ENCODE assay signal across 17 cellular contexts in genomic region chr3:81871358-81872152, GRCh38.
DNase-seq lines count a peak whose midpoint lies in the region; ATAC-seq and TF ChIP-seq lines count a peak whose summit lies in the region.
"Had no signal": no experiment of that assay in that cellular context is flagged by ENCODE, and none has a peak within 500 bp of the region (broad histone marks: within the 10 kb centered on the region; RNA-seq: fewer than 3 reads in every experiment).

No MANE protein-coding gene starts in this region.

- no peak overlapping the region for H3K4ac ChIP-seq in IMR-90 (ENCODE audit: low read depth, low read length)

- no peak overlapping the region for H2BK15ac ChIP-seq in IMR-90 (ENCODE audit: low read depth, low read length)

- POLR2A ChIA-PET in IMR-90 (lab: Charles Lee; ENCODE audit: unreplicated experiment): no interaction called here

- H2AK9ac ChIP-seq in IMR-90 (replicated peaks; ENCODE audit: low read depth, low read length, poor library complexity): no peak overlapping the region

- H2AK5ac ChIP-seq in IMR-90 (ENCODE audit: low read depth, low read length): no peak overlapping the region

- no peak overlapping the region for H3K23ac ChIP-seq in IMR-90 (ENCODE audit: low read depth, low read length)

- CTCF ChIA-PET in IMR-90 (lab: Yijun Ruan, JAX): no interaction called here

- no peaks in the 10 kb centered on the region for H3K4me1 Mint-ChIP-seq in natural killer cell
- H3K4me1 Mint-ChIP-seq: activated naive CD4-positive, alpha-beta T cell treated with anti-CD3 and anti-CD28 coated beads, Interleukin-2, amount 10 ng/mL, durations not matched to agents 7 days and 5 days; stimulated activated naive B cell treated with anti-CD40 and anti-IgM and Interleukin-4, amounts not matched to agents 10 μg/mL and 1 μg/mL and 100 μg/mL, for 72 hours had no signal

- no peaks in the 10 kb centered on the region for H3K4me1 ChIP-seq in IMR-90 (ENCODE audit: control insufficient read depth, insufficient read depth, low read length)
- H3K4me1 ChIP-seq: pancreas had no signal

- no peaks in the 10 kb centered on the region for H4K20me1 ChIP-seq in IMR-90 (ENCODE audit: insufficient read depth, low read length)

- H3K9me3 Mint-ChIP-seq in natural killer cell: peaks cover 0 to 7% of the 10 kb centered on the region in 2 donors
- H3K9me3 Mint-ChIP-seq: activated naive CD4-positive, alpha-beta T cell treated with anti-CD3 and anti-CD28 coated beads, Interleukin-2, amount 10 ng/mL, durations not matched to agents 7 days and 5 days; stimulated activated naive B cell treated with anti-CD40 and anti-IgM and Interleukin-4, amounts not matched to agents 10 μg/mL and 1 μg/mL and 100 μg/mL, for 72 hours had no signal

- no peaks in the 10 kb centered on the region for H3K27me3 Mint-ChIP-seq in natural killer cell (ENCODE audit: low read depth in 2 of 2)
- H3K27me3 Mint-ChIP-seq: activated naive CD4-positive, alpha-beta T cell treated with anti-CD3 and anti-CD28 coated beads, Interleukin-2, amount 10 ng/mL, durations not matched to agents 7 days and 5 days; stimulated activated naive B cell treated with anti-CD40 and anti-IgM and Interleukin-4, amounts not matched to agents 10 μg/mL and 1 μg/mL and 100 μg/mL, for 72 hours had no signal

- no peak overlapping the region for H4K91ac ChIP-seq in IMR-90 (ENCODE audit: insufficient read depth, low read depth, low read length)

- intact Hi-C loops in IMR-90 (cut with micrococcal nuclease): no loop called here
- intact Hi-C loops in natural killer cell (cut with micrococcal nuclease): no loop called here

- TF ChIP-seq RAD21 in IMR-90 (IDR thresholded peaks at IDR 0.05; ENCODE audit: low read length): no peak

- H4K8ac ChIP-seq in IMR-90 (ENCODE audit: low read depth in 2 of 2, low read length in 2 of 2): no peak overlapping the region

- no CpG with 5 or more reads among the region's 3 CpGs for WGBS in IMR-90 (ENCODE audit: extremely low coverage in 2 of 2, insufficient read length in 1 of 2), 2 experiments

- no peak overlapping the region for H3K4me2 ChIP-seq in IMR-90 (ENCODE audit: low read depth, low read length)

- BruUV-seq in IMR-90 (replicated peaks; lab: Mats Ljungman, UMichigan): no TSS peak

- TF ChIP-seq POLR2A in IMR-90 (IDR thresholded peaks at IDR 0.05; ENCODE audit: low read depth, low read length): no peak

- no peak overlapping the region for H3K14ac ChIP-seq in IMR-90 (replicated peaks; ENCODE audit: low read depth, low read length)

- H3K27me3 ChIP-seq in IMR-90 (ENCODE audit: control insufficient read depth, insufficient read depth, low read length): no peaks in the 10 kb centered on the region
- H3K27me3 ChIP-seq: pancreas had no signal

- no peaks in the 10 kb centered on the region for H3K9me1 ChIP-seq in IMR-90 (ENCODE audit: insufficient read depth, low read length)

- no peaks in the 10 kb centered on the region for H3K9me3 ChIP-seq in IMR-90 (ENCODE audit: control insufficient read depth, insufficient read depth, low read length)
- H3K9me3 ChIP-seq: pancreas had no signal

- H2BK120ac ChIP-seq in IMR-90 (ENCODE audit: low read depth, low read length): no peak overlapping the region

- no peaks in the 10 kb centered on the region for H3K79me1 ChIP-seq in IMR-90 (ENCODE audit: low read depth in 1 of 2, low read length in 2 of 2)

- H3K18ac ChIP-seq in IMR-90 (ENCODE audit: low read depth, low read length): no peak overlapping the region

- no peaks in the 10 kb centered on the region for H3K36me3 ChIP-seq in IMR-90 (ENCODE audit: control insufficient read depth, insufficient read depth, low read length)
- H3K36me3 ChIP-seq: pancreas had no signal

- H2AFZ ChIP-seq in IMR-90 (replicated peaks; ENCODE audit: low read length, poor library complexity): no peak overlapping the region

- in situ Hi-C loops in ACHN (cut with HindIII; ENCODE audit: low pct_ligation_motif_present, low pct_unique_long_range_greater_than_20kb, low sequenced_read_pairs) (no loop called here), IMR-90 (cut with MboI; ENCODE audit: low sequenced_read_pairs) (no loop called here)

- no peak for ATAC-seq in IMR-90 (ENCODE audit: low read depth)
- ATAC-seq in natural killer cell: no peak
- ATAC-seq: activated CD8-positive, alpha-beta T cell treated with anti-CD3 and anti-CD28 coated beads, Interleukin-2, amount 10 ng/mL, durations not matched to agents 7 days and 5 days; left ventricle myocardium superior; pancreas; stimulated activated naive B cell treated with anti-CD40 and anti-IgM and Interleukin-4, amounts not matched to agents 10 μg/mL and 1 μg/mL and 100 μg/mL, for 72 hours had no signal

- dilution Hi-C loops in IMR-90 (cut with HindIII; ENCODE audit: low sequenced_read_pairs, unreplicated experiment): no loop called here

- DNase-seq in ACHN: peak; percentile 10
- DNase-seq in IMR-90: no peak
- peak; percentile 20 for DNase-seq in astrocyte of the hippocampus (ENCODE audit: low read depth, low spot score)
- peak; percentile 19 to 28 for DNase-seq in lung microvascular endothelial cell (ENCODE audit: low read depth in 2 of 2)
- no peak for DNase-seq in natural killer cell
- no peak for DNase-seq in activated CD8-positive, alpha-beta memory T cell treated with anti-CD3 and anti-CD28 coated beads, Interleukin-2, amount 50 U/mL, for 4 hours
- no peak for DNase-seq in A172 (ENCODE audit: low spot score)
- no peak for DNase-seq in C1 segment of cervical spinal cord (lab: John Stamatoyannopoulos, UW)
- DNase-seq: activated CD8-positive, alpha-beta T cell treated with anti-CD3 and anti-CD28 coated beads, Interleukin-2, amount 10 ng/mL, durations not matched to agents 7 days and 5 days; activated naive CD4-positive, alpha-beta T cell treated with anti-CD3 and anti-CD28 coated beads, Interleukin-2, amount 10 ng/mL, durations not matched to agents 7 days and 5 days; COR-L47; left ventricle myocardium superior; NCI-H1436 treated with DMSO at 0.1 percent for 48 hours; pancreas; stimulated activated CD4-positive, alpha-beta T cell treated with anti-CD3 and anti-CD28 coated beads, Interleukin-1b, Interleukin-23, amount 100 ng/mL, for 48 hours; stimulated activated naive B cell treated with anti-CD40 and anti-IgM and Interleukin-4, amounts not matched to agents 10 μg/mL and 1 μg/mL and 100 μg/mL, for 72 hours; T-helper 9 cell had no signal

- no peak overlapping the region for H2BK20ac ChIP-seq in IMR-90 (ENCODE audit: low read depth, low read length)

- no peak overlapping the region for H4K5ac ChIP-seq in IMR-90 (ENCODE audit: low read depth, low read length)

- 0 out of 2 replicates have a peak, but pooled peaks have one; percentile 5 for TF ChIP-seq CTCF in IMR-90 (conservative IDR thresholded peaks at IDR 0.05; ENCODE audit: low read depth, low read length)
- no peak for TF ChIP-seq CTCF in natural killer cell (IDR thresholded peaks at IDR 0.05)

- no peak overlapping the region for H3K4me3 ChIP-seq in IMR-90 (ENCODE audit: insufficient read depth, low read depth, low read length)
- H3K4me3 ChIP-seq: pancreas had no signal

- H3K27ac ChIP-seq in IMR-90 (ENCODE audit: insufficient read depth, low read length): no peak overlapping the region
- H3K27ac ChIP-seq: pancreas had no signal

- no peak overlapping the region for H3K9ac ChIP-seq in IMR-90 (ENCODE audit: low read depth, low read length)

- H3K4me3 Mint-ChIP-seq in natural killer cell: no peak overlapping the region
- H3K4me3 Mint-ChIP-seq: activated CD8-positive, alpha-beta T cell treated with anti-CD3 and anti-CD28 coated beads, Interleukin-2, amount 10 ng/mL, durations not matched to agents 7 days and 5 days; activated naive CD4-positive, alpha-beta T cell treated with anti-CD3 and anti-CD28 coated beads, Interleukin-2, amount 10 ng/mL, durations not matched to agents 7 days and 5 days; stimulated activated naive B cell treated with anti-CD40 and anti-IgM and Interleukin-4, amounts not matched to agents 10 μg/mL and 1 μg/mL and 100 μg/mL, for 72 hours had no signal

- H3K27ac Mint-ChIP-seq in natural killer cell: no peak overlapping the region
- H3K27ac Mint-ChIP-seq: activated CD8-positive, alpha-beta T cell treated with anti-CD3 and anti-CD28 coated beads, Interleukin-2, amount 10 ng/mL, durations not matched to agents 7 days and 5 days; activated naive CD4-positive, alpha-beta T cell treated with anti-CD3 and anti-CD28 coated beads, Interleukin-2, amount 10 ng/mL, durations not matched to agents 7 days and 5 days; stimulated activated naive B cell treated with anti-CD40 and anti-IgM and Interleukin-4, amounts not matched to agents 10 μg/mL and 1 μg/mL and 100 μg/mL, for 72 hours had no signal

- no peaks in the 10 kb centered on the region for H3K36me3 Mint-ChIP-seq in natural killer cell
- H3K36me3 Mint-ChIP-seq: activated naive CD4-positive, alpha-beta T cell treated with anti-CD3 and anti-CD28 coated beads, Interleukin-2, amount 10 ng/mL, durations not matched to agents 7 days and 5 days; stimulated activated naive B cell treated with anti-CD40 and anti-IgM and Interleukin-4, amounts not matched to agents 10 μg/mL and 1 μg/mL and 100 μg/mL, for 72 hours had no signal

- H3K56ac ChIP-seq in IMR-90 (ENCODE audit: extremely low read depth, insufficient read depth, low read length): no peak overlapping the region

- no peak overlapping the region for H2BK5ac ChIP-seq in IMR-90 (ENCODE audit: low read depth, low read length, poor library complexity, severe bottlenecking)

TF ChIP-seq in IMR-90, 13 proteins besides CTCF, POLR2A, EP300 and RAD21:
- no peak for TF ChIP-seq RFX5 (IDR thresholded peaks at IDR 0.05; ENCODE audit: low read depth, low read length)
- TF ChIP-seq, protein P1, sequence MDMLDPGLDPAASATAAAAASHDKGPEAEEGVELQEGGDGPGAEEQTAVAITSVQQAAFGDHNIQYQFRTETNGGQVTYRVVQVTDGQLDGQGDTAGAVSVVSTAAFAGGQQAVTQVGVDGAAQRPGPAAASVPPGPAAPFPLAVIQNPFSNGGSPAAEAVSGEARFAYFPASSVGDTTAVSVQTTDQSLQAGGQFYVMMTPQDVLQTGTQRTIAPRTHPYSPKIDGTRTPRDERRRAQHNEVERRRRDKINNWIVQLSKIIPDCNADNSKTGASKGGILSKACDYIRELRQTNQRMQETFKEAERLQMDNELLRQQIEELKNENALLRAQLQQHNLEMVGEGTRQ (IDR thresholded peaks at IDR 0.05; ENCODE audit: low read depth, low read length): no peak
- TF ChIP-seq, protein P2, sequence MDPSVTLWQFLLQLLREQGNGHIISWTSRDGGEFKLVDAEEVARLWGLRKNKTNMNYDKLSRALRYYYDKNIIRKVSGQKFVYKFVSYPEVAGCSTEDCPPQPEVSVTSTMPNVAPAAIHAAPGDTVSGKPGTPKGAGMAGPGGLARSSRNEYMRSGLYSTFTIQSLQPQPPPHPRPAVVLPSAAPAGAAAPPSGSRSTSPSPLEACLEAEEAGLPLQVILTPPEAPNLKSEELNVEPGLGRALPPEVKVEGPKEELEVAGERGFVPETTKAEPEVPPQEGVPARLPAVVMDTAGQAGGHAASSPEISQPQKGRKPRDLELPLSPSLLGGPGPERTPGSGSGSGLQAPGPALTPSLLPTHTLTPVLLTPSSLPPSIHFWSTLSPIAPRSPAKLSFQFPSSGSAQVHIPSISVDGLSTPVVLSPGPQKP (IDR thresholded peaks at IDR 0.05; ENCODE audit: borderline replicate concordance, low read depth, low read length): no peak
TF ChIP-seq in IMR-90: peak in this region for 0.

Comparison
In these comparisons a context has a peak if more than half of its experiments do, and no peak if none do; other contexts are left out.
1. DNase-seq: peak in ACHN (single experiment), astrocyte of the hippocampus (single experiment) and lung microvascular endothelial cell (2 of 2); none in IMR-90 (single experiment), natural killer cell (single experiment), activated CD8-positive, alpha-beta memory T cell treated with anti-CD3 and anti-CD28 coated beads, Interleukin-2, amount 50 U/mL, for 4 hours (single experiment), A172 (single experiment) and C1 segment of cervical spinal cord (0 of 14).